Comparison of ENCODE assay signal across 10 cellular contexts in the genomic region with DNA sequence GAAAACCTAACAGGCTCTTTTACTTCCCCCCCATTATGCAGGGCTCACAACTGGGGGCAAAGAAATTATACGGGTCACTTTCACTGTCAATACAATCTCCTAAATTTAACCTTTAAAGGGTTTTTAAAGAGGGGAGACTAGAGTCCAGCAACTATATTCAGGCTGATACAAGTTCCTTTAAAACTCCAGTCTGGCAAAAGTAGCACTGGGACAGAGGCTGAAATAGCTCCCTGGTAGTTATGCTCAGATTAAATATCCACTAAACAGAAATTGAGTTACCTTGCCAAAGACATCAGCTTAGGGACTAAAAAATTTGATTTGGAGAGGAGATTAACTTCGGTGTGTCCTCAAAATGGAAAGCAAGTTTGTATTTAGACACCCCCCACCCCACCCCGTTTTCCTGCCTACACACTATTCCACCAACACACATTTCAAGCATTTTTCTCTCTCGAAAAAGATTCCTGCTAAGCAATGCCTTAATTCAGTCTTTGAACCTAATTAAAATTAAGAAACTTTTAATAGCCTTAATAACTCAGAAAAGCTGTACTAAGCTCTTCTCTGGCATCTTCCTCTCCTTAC.
DNase-seq lines count a peak whose midpoint lies in the region; ATAC-seq, FAIRE-seq and TF ChIP-seq lines count a peak whose summit lies in the region.
"Had no signal": no experiment of that assay in that cellular context is flagged by ENCODE, and none has a peak within 500 bp of the region (broad histone marks: within the 10 kb centered on the region; RNA-seq: fewer than 3 reads in every experiment).

No MANE protein-coding gene starts in this region.

- DNase-seq in A549 (ENCODE audit: low read depth in 1 of 2, low spot score in 1 of 2): no peak
- peak; percentile 43 for DNase-seq in RKO (ENCODE audit: low spot score)
- DNase-seq in esophagus squamous epithelium (lab: John Stamatoyannopoulos, UW): no peak
- DNase-seq in D341Med (ENCODE audit: low spot score): no peak
- DNase-seq: CD4-positive, CD25-positive, alpha-beta regulatory T cell had no signal

- H3K4me1 ChIP-seq in A549 (peaks cover 19% of the 10 kb centered on the region; the same call in 2 of the 3 replicates), esophagus squamous epithelium (peaks cover 0 to 48% (median 0%) of the 10 kb centered on the region in 3 donors)

- TF ChIP-seq EP300 in A549 (IDR thresholded peaks at IDR 0.05): no peak
- TF ChIP-seq EP300 in neural cell (conservative IDR thresholded peaks at IDR 0.05; ENCODE audit: poor library complexity, severe bottlenecking): no peak

- CTCF ChIA-PET in A549 (lab: Yijun Ruan, JAX): interaction anchor here (2.5 kb wide), 1 partner anchor 94 kb away, joined by 6 read pairs; no protein-coding TSS in a partner anchor

- POLR2A ChIA-PET in A549 (lab: Yijun Ruan, JAX): interaction anchor here (0.6 to 3.2 kb wide), 2 partner anchors 88 to 131 kb away, joined by 4 to 28 read pairs; partner anchors contain the start of gene CABYR

- H3K9me3 ChIP-seq in A549: no peaks in the 10 kb centered on the region
- no peaks in the 10 kb centered on the region for H3K9me3 ChIP-seq in esophagus squamous epithelium
- H3K9me3 ChIP-seq in neural cell (ENCODE audit: low read length): no peaks in the 10 kb centered on the region

- H3K36me3 ChIP-seq in esophagus squamous epithelium: no peaks in the 10 kb centered on the region
- no peaks in the 10 kb centered on the region for H3K36me3 ChIP-seq in neural cell (ENCODE audit: insufficient read depth, low read length)

- H3K27ac ChIP-seq in A549 (peak overlapping the region; percentile 88 to 97; a peak in 4 of 6 replicates), esophagus squamous epithelium (peak overlapping the region; percentile 90 to 94 (median 92)), neural cell (ENCODE audit: low read length) (no peak overlapping the region)
- H3K27ac ChIP-seq: HL-60 had no signal

- TF ChIP-seq POLR2A in A549 (IDR thresholded peaks at IDR 0.05; ENCODE audit: low read length) (no peak), esophagus squamous epithelium (IDR thresholded peaks at IDR 0.05) (no peak)

- no peak for FAIRE-seq in A549 (lab: Jason Lieb, UNC)

- no peak overlapping the region for H2AFZ ChIP-seq in neural cell (ENCODE audit: low read depth, low read length)

- intact Hi-C loops in esophagus squamous epithelium (cut with DNase I): no loop called here

- peak overlapping the region; percentile 66 for H3K9ac ChIP-seq in neural cell (ENCODE audit: low read length)

- peaks cover 13% of the 10 kb centered on the region for H3K79me2 ChIP-seq in neural cell (replicated peaks; ENCODE audit: insufficient read depth, low read length)

- H3K4me3 ChIP-seq in A549 (peak overlapping the region; percentile 80), esophagus squamous epithelium (peak overlapping the region; percentile 54 to 85 (median 82)), neural cell (ENCODE audit: low read length) (peak overlapping the region; percentile 96)

- TF ChIP-seq RAD21 in A549 (conservative IDR thresholded peaks at IDR 0.05 in 1 of 2, IDR thresholded peaks at IDR 0.05 in 1 of 2): no peak
- no peak for TF ChIP-seq RAD21 in neural cell (conservative IDR thresholded peaks at IDR 0.05)

- TF ChIP-seq CTCF in A549 (IDR thresholded peaks at IDR 0.05): no peak
- TF ChIP-seq CTCF in esophagus squamous epithelium (IDR thresholded peaks at IDR 0.05): no peak
- TF ChIP-seq CTCF in neural cell (IDR thresholded peaks at IDR 0.05; ENCODE audit: poor library complexity, severe bottlenecking): no peak

- H3K4me2 ChIP-seq in A549 (peak overlapping the region; percentile 100), neural cell (ENCODE audit: low read length) (peak overlapping the region; percentile 58)

- H3K27me3 ChIP-seq in esophagus squamous epithelium: no peaks in the 10 kb centered on the region
- no peaks in the 10 kb centered on the region for H3K27me3 ChIP-seq in neural cell (ENCODE audit: insufficient read depth, low read depth, low read length)

- ATAC-seq in A549 (no peak), GM21825 (IDR thresholded peaks at IDR 0.05; ENCODE audit: unreplicated experiment) (no peak), HG02852 (IDR thresholded peaks at IDR 0.05; ENCODE audit: unreplicated experiment) (no peak), GM18519 (IDR thresholded peaks at IDR 0.05; ENCODE audit: low FRiP score, unreplicated experiment) (no peak)

- no peaks in the 10 kb centered on the region for H4K20me1 ChIP-seq in neural cell (ENCODE audit: insufficient read depth)

- H3F3A ChIP-seq in neural cell (ENCODE audit: insufficient read depth, low read length, poor library complexity, severe bottlenecking): no peaks in the 10 kb centered on the region

- WGBS in A549 (ENCODE audit: missing lambda C conversion rate): 39% methylated on average over 4 of the region's 4 CpGs
- 24 to 27% methylated on average over 4 of the region's 4 CpGs for WGBS in esophagus squamous epithelium, 2 donors

- H3K9me2 ChIP-seq in neural cell (ENCODE audit: insufficient read depth, low read length): no peaks in the 10 kb centered on the region

TF ChIP-seq in A549, 52 proteins besides CTCF, POLR2A, EP300 and RAD21:
- TF ChIP-seq KDM5A (IDR thresholded peaks at IDR 0.05) (no peak), NFE2L2 (conservative IDR thresholded peaks at IDR 0.05; ENCODE audit: low read length) (no peak), ESRRA (IDR thresholded peaks at IDR 0.05; ENCODE audit: borderline replicate concordance, low read length) (no peak), ZNF302 (CRISPR knock-in tag; IDR thresholded peaks at IDR 0.05) (no peak), BCL3 (IDR thresholded peaks at IDR 0.05) (no peak), KDM1A (IDR thresholded peaks at IDR 0.05; ENCODE audit: low read depth) (no peak), ZSCAN20 (CRISPR knock-in tag; IDR thresholded peaks at IDR 0.05) (no peak)
- TF ChIP-seq, protein P1, sequence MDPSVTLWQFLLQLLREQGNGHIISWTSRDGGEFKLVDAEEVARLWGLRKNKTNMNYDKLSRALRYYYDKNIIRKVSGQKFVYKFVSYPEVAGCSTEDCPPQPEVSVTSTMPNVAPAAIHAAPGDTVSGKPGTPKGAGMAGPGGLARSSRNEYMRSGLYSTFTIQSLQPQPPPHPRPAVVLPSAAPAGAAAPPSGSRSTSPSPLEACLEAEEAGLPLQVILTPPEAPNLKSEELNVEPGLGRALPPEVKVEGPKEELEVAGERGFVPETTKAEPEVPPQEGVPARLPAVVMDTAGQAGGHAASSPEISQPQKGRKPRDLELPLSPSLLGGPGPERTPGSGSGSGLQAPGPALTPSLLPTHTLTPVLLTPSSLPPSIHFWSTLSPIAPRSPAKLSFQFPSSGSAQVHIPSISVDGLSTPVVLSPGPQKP (IDR thresholded peaks at IDR 0.05; ENCODE audit: low read depth, low read length): no peak
- TF ChIP-seq, protein P2, sequence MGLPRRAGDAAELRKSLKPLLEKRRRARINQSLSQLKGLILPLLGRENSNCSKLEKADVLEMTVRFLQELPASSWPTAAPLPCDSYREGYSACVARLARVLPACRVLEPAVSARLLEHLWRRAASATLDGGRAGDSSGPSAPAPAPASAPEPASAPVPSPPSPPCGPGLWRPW (IDR thresholded peaks at IDR 0.05): no peak

TF ChIP-seq in neural cell, 6 proteins besides CTCF, POLR2A, EP300 and RAD21:
- TF ChIP-seq MXI1 (conservative IDR thresholded peaks at IDR 0.05; ENCODE audit: poor library complexity, severe bottlenecking) (no peak), SMC3 (conservative IDR thresholded peaks at IDR 0.05; ENCODE audit: poor library complexity) (no peak)
- TF ChIP-seq, protein P3, sequence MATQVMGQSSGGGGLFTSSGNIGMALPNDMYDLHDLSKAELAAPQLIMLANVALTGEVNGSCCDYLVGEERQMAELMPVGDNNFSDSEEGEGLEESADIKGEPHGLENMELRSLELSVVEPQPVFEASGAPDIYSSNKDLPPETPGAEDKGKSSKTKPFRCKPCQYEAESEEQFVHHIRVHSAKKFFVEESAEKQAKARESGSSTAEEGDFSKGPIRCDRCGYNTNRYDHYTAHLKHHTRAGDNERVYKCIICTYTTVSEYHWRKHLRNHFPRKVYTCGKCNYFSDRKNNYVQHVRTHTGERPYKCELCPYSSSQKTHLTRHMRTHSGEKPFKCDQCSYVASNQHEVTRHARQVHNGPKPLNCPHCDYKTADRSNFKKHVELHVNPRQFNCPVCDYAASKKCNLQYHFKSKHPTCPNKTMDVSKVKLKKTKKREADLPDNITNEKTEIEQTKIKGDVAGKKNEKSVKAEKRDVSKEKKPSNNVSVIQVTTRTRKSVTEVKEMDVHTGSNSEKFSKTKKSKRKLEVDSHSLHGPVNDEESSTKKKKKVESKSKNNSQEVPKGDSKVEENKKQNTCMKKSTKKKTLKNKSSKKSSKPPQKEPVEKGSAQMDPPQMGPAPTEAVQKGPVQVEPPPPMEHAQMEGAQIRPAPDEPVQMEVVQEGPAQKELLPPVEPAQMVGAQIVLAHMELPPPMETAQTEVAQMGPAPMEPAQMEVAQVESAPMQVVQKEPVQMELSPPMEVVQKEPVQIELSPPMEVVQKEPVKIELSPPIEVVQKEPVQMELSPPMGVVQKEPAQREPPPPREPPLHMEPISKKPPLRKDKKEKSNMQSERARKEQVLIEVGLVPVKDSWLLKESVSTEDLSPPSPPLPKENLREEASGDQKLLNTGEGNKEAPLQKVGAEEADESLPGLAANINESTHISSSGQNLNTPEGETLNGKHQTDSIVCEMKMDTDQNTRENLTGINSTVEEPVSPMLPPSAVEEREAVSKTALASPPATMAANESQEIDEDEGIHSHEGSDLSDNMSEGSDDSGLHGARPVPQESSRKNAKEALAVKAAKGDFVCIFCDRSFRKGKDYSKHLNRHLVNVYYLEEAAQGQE (IDR thresholded peaks at IDR 0.05; ENCODE audit: borderline replicate concordance): no peak
